ENCODE assay signal across 1 cellular context in genomic region chr16:27311897-27312303, GRCh38.
TF ChIP-seq lines count a peak whose summit lies in the region.

No MANE protein-coding gene starts in this region.

TF ChIP-seq in HepG2, 621 proteins besides CTCF, POLR2A, EP300 and RAD21 (continued from another document and continues in another):
- 0 out of 2 replicates have a peak, but pooled peaks have one; percentile 18 for TF ChIP-seq TFE3 (CRISPR knock-in tag; IDR thresholded peaks at IDR 0.05)
- TF ChIP-seq SOX13 (IDR thresholded peaks at IDR 0.05): no peak
- TF ChIP-seq SOX13 (CRISPR knock-in tag; conservative IDR thresholded peaks at IDR 0.05 in 1 of 2, IDR thresholded peaks at IDR 0.05 in 1 of 2): 0 out of 4 replicates have a peak, but pooled peaks of 1 of the 2 experiments have one; percentile 25
- peak; percentile 21; the same call in 1 of the 2 replicates for TF ChIP-seq ZNF687 (CRISPR knock-in tag; IDR thresholded peaks at IDR 0.05)
- TF ChIP-seq ZNF772 (CRISPR knock-in tag; IDR thresholded peaks at IDR 0.05): 0 out of 2 replicates have a peak, but pooled peaks have one; percentile 46
- no peak for TF ChIP-seq ZNF318 (CRISPR knock-in tag; IDR thresholded peaks at IDR 0.05)
- TF ChIP-seq ADNP (CRISPR knock-in tag; IDR thresholded peaks at IDR 0.05): peak; percentile 76; the same call in 1 of the 2 replicates
- TF ChIP-seq ETV5 (CRISPR knock-in tag; IDR thresholded peaks at IDR 0.05; ENCODE audit: borderline replicate concordance): peak; percentile 76; the same call in 1 of the 2 replicates
- TF ChIP-seq KAT8 (CRISPR knock-in tag; IDR thresholded peaks at IDR 0.05): 0 out of 2 replicates have a peak, but pooled peaks have one; percentile 26
- TF ChIP-seq ZKSCAN1 (IDR thresholded peaks at IDR 0.05; ENCODE audit: low read length): peak; percentile 91
- 0 out of 2 replicates have a peak, but pooled peaks have one; percentile 25 for TF ChIP-seq SOX5 (CRISPR knock-in tag; IDR thresholded peaks at IDR 0.05; ENCODE audit: borderline replicate concordance)
- TF ChIP-seq GATAD2A (CRISPR knock-in tag; IDR thresholded peaks at IDR 0.05): peak; percentile 50
- TF ChIP-seq TEAD3 (CRISPR knock-in tag; optimal IDR thresholded peaks at IDR 0.05; ENCODE audit: borderline replicate concordance): peak; percentile 10
- TF ChIP-seq ZBTB8A (CRISPR knock-in tag; IDR thresholded peaks at IDR 0.05; ENCODE audit: borderline replicate concordance, low read depth): no peak
- TF ChIP-seq HDAC1 (CRISPR knock-in tag; IDR thresholded peaks at IDR 0.05): peak; percentile 45
- no peak for TF ChIP-seq YEATS2 (CRISPR knock-in tag; IDR thresholded peaks at IDR 0.05; ENCODE audit: borderline replicate concordance)
- TF ChIP-seq XRCC5 (optimal IDR thresholded peaks at IDR 0.05; ENCODE audit: low read length): peak; percentile 22
- TF ChIP-seq TBX2 (CRISPR knock-in tag; IDR thresholded peaks at IDR 0.05; ENCODE audit: borderline replicate concordance): no peak
- no peak for TF ChIP-seq ZBTB34 (CRISPR knock-in tag; IDR thresholded peaks at IDR 0.05)
- no peak for TF ChIP-seq ZNF839 (CRISPR knock-in tag; IDR thresholded peaks at IDR 0.05; ENCODE audit: borderline replicate concordance)
- TF ChIP-seq ZNF746 (CRISPR knock-in tag; IDR thresholded peaks at IDR 0.05): 0 out of 2 replicates have a peak, but pooled peaks have one; percentile 65
- no peak for TF ChIP-seq ZBTB10 (CRISPR knock-in tag; IDR thresholded peaks at IDR 0.05; ENCODE audit: borderline replicate concordance)
- TF ChIP-seq IKZF5 (CRISPR knock-in tag; IDR thresholded peaks at IDR 0.05): peak; percentile 39; the same call in 1 of the 2 replicates
- TF ChIP-seq ZNF652 (CRISPR knock-in tag; IDR thresholded peaks at IDR 0.05; ENCODE audit: borderline replicate concordance, low read depth): no peak
- TF ChIP-seq CCAR2 (optimal IDR thresholded peaks at IDR 0.05; ENCODE audit: low read depth, low read length): no peak
- 0 out of 2 replicates have a peak, but pooled peaks have one; percentile 50 for TF ChIP-seq ZMYM2 (CRISPR knock-in tag; IDR thresholded peaks at IDR 0.05)
- 0 out of 2 replicates have a peak, but pooled peaks have one; percentile 31 for TF ChIP-seq HNF4A (CRISPR knock-in tag; IDR thresholded peaks at IDR 0.05)
- TF ChIP-seq PHF8 (CRISPR knock-in tag; IDR thresholded peaks at IDR 0.05): no peak
- no peak for TF ChIP-seq ZNF740 (CRISPR knock-in tag; IDR thresholded peaks at IDR 0.05)
- TF ChIP-seq ZMYM3 (CRISPR knock-in tag; IDR thresholded peaks at IDR 0.05): peak; percentile 95
- TF ChIP-seq POGZ (CRISPR knock-in tag; IDR thresholded peaks at IDR 0.05): 0 out of 2 replicates have a peak, but pooled peaks have one; percentile 47
- TF ChIP-seq ZNF512 (CRISPR knock-in tag; IDR thresholded peaks at IDR 0.05): no peak
- TF ChIP-seq FOXK1 (CRISPR knock-in tag; IDR thresholded peaks at IDR 0.05; ENCODE audit: borderline replicate concordance, low read depth): peak; percentile 46; the same call in 1 of the 2 replicates
- no peak for TF ChIP-seq MEF2D (CRISPR knock-in tag; IDR thresholded peaks at IDR 0.05)
- peak; percentile 67 for TF ChIP-seq NR2C2 (CRISPR knock-in tag; IDR thresholded peaks at IDR 0.05; ENCODE audit: borderline replicate concordance)
- TF ChIP-seq ZBTB7A (CRISPR knock-in tag; IDR thresholded peaks at IDR 0.05): peak; percentile 42; the same call in 1 of the 2 replicates
- no peak for TF ChIP-seq HNRNPUL1 (IDR thresholded peaks at IDR 0.05; ENCODE audit: low read depth, low read length)
- 0 out of 2 replicates have a peak, but pooled peaks have one; percentile 27 for TF ChIP-seq ESRRA (CRISPR knock-in tag; IDR thresholded peaks at IDR 0.05; ENCODE audit: low read depth)
